Comparison of ENCODE assay signal across 24 cellular contexts in genomic region chr6:149013932-149014331, GRCh38.
DNase-seq lines count a peak whose midpoint lies in the region; ATAC-seq, FAIRE-seq and TF ChIP-seq lines count a peak whose summit lies in the region.
"Had no signal": no experiment of that assay in that cellular context is flagged by ENCODE, and none has a peak within 500 bp of the region (broad histone marks: within the 10 kb centered on the region; RNA-seq: fewer than 3 reads in every experiment).

No MANE protein-coding gene starts in this region.

- no peaks in the 10 kb centered on the region for H3K36me3 Mint-ChIP-seq in natural killer cell
- H3K36me3 Mint-ChIP-seq: CD4-positive, CD25-positive, alpha-beta regulatory T cell had no signal

- intact Hi-C loops in HepG2 (cut with micrococcal nuclease; ENCODE audit: unreplicated experiment) (no loop called here), right lobe of liver (cut with DNase I) (no loop called here), natural killer cell (cut with micrococcal nuclease) (no loop called here)

- H2BK5ac ChIP-seq in H1 (ENCODE audit: low read depth, low read length): peak overlapping the region; percentile 94; the same call in 1 of the 2 replicates

- peak overlapping the region; percentile 98 for H2AK5ac ChIP-seq in H1 (ENCODE audit: low read depth, low read length)

- H3K9ac ChIP-seq in HepG2 (ENCODE audit: insufficient read depth, low read depth, low read length) (no peak overlapping the region), H1 (replicated peaks in 1 of 4; ENCODE audit: extremely low read depth in 1 of 4, low read depth in 3 of 4, low read length in 3 of 4) (no peak overlapping the region)

- H3K79me1 ChIP-seq in H1 (ENCODE audit: low read depth, low read length): no peaks in the 10 kb centered on the region

- H4K20me1 ChIP-seq in HepG2 (ENCODE audit: insufficient read depth, low read length) (no peaks in the 10 kb centered on the region), H1 (replicated peaks in 1 of 2; ENCODE audit: control insufficient read depth in 1 of 2, insufficient read depth in 2 of 2, low read length in 2 of 2) (no peaks in the 10 kb centered on the region)

- no peak overlapping the region for H4K5ac ChIP-seq in H1 (ENCODE audit: insufficient read length, low read depth, low read length)

- no peaks in the 10 kb centered on the region for H3K4me1 ChIP-seq in HepG2 (ENCODE audit: insufficient read depth, low read length)
- H3K4me1 ChIP-seq in right lobe of liver: no peaks in the 10 kb centered on the region
- peaks cover 7 to 20% (median 13%) of the 10 kb centered on the region in 4 experiments; a peak in 5 of 7 replicates for H3K4me1 ChIP-seq in H1 (replicated peaks in 1 of 4; ENCODE audit: control insufficient read depth in 3 of 4, insufficient read depth in 4 of 4, low read length in 3 of 4)
- H3K4me1 ChIP-seq: gastrocnemius medialis, tibial artery had no signal

- H3K23ac ChIP-seq in H1 (ENCODE audit: insufficient read length): no peak overlapping the region

- peak; percentile 74 for ATAC-seq in HepG2
- no peak for ATAC-seq in right lobe of liver
- peak; percentile 52 to 85 (median 64) for ATAC-seq in natural killer cell
- no peak for ATAC-seq in GM18909 (IDR thresholded peaks at IDR 0.05; ENCODE audit: poor library complexity, unreplicated experiment)
- ATAC-seq in GM21390 (IDR thresholded peaks at IDR 0.05; ENCODE audit: unreplicated experiment): no peak
- ATAC-seq: activated CD4-positive, CD25-positive, alpha-beta regulatory T cell treated with anti-CD3 and anti-CD28 coated beads, Interleukin-2, amount 50 U/mL, for 24 hours; gastrocnemius medialis; stimulated activated memory B cell treated with anti-CD40 and anti-IgM and Interleukin-4, amounts not matched to agents 10 μg/mL and 1 μg/mL and 100 μg/mL, for 72 hours had no signal

- no TSS peak for BruUV-seq in HepG2 (replicated peaks; lab: Mats Ljungman, UMichigan)

- no peak overlapping the region for H3K4me2 ChIP-seq in HepG2 (ENCODE audit: low read depth, low read length)
- peak overlapping the region; percentile 47 to 61; a peak in 2 of 4 replicates for H3K4me2 ChIP-seq in H1 (ENCODE audit: insufficient read depth in 1 of 2, low read depth in 2 of 2, low read length in 2 of 2)

- FAIRE-seq in HepG2 (lab: Jason Lieb, UNC) (no peak), H1 (lab: Jason Lieb, UNC) (no peak)
- FAIRE-seq: bronchial epithelial cell had no signal

- H3K79me2 ChIP-seq in HepG2 (ENCODE audit: insufficient read depth, low read length): no peaks in the 10 kb centered on the region
- H3K79me2 ChIP-seq in H1 (ENCODE audit: control insufficient read depth in 1 of 2, insufficient read depth in 2 of 2, low read length in 2 of 2): no peaks in the 10 kb centered on the region; a peak in 1 of 4 replicates

- 6% methylated on average over 4 of the region's 4 CpGs for WGBS in HepG2 (ENCODE audit: low lambda C conversion rate)
- 70% methylated on average over 4 of the region's 4 CpGs for WGBS in right lobe of liver (ENCODE audit: insufficient coverage, low coverage, low lambda C conversion rate, missing lambda C conversion rate)
- 77% methylated on average over 4 of the region's 4 CpGs; no CpG with 5 or more reads in 1 of the 2 experiments for WGBS in H1 (ENCODE audit: extremely low coverage in 1 of 2, insufficient coverage in 1 of 2, insufficient read length in 1 of 2, insufficient replicate concordance in 2 of 2, low coverage in 1 of 2, low lambda C conversion rate in 2 of 2, missing lambda C conversion rate in 1 of 2), 2 experiments

- H2AFZ ChIP-seq in HepG2 (ENCODE audit: low read length) (no peak overlapping the region), H1 (ENCODE audit: low read length) (no peak overlapping the region)

- no peaks in the 10 kb centered on the region; the same call in 1 of the 2 replicates for H3K23me2 ChIP-seq in H1 (ENCODE audit: low read depth, low read length)

- no peak for TF ChIP-seq CTCF in HepG2 (CRISPR knock-in tag; IDR thresholded peaks at IDR 0.05)
- no peak for TF ChIP-seq CTCF in right lobe of liver (IDR thresholded peaks at IDR 0.05)
- TF ChIP-seq CTCF in H1 (IDR thresholded peaks at IDR 0.05; ENCODE audit: control extremely low read depth in 1 of 3, insufficient read depth in 1 of 3, low read depth in 1 of 3, low read length in 3 of 3): no peak
- TF ChIP-seq CTCF in natural killer cell (IDR thresholded peaks at IDR 0.05): no peak

- TF ChIP-seq POLR2A in HepG2 (IDR thresholded peaks at IDR 0.05; ENCODE audit: insufficient read depth in 1 of 2, low read depth in 2 of 2, low read length in 2 of 2) (no peak), right lobe of liver (IDR thresholded peaks at IDR 0.05) (no peak), H1 (IDR thresholded peaks at IDR 0.05; ENCODE audit: control extremely low read depth in 1 of 2, low read depth in 2 of 2, low read length in 2 of 2) (no peak; a peak in 1 of 3 replicates)

- no peak overlapping the region for H3K14ac ChIP-seq in H1 (ENCODE audit: insufficient read length)

- POLR2A ChIA-PET in HepG2 (lab: Yijun Ruan, JAX): no interaction called here
- POLR2A ChIA-PET in H1 (lab: Charles Lee; ENCODE audit: partially characterized antibody): interaction anchor here (1.0 to 1.8 kb wide), 5 partner anchors 11 to 369 kb away, joined by 3 to 5 read pairs (median 3); no protein-coding TSS in a partner anchor

- peak overlapping the region; percentile 15; the same call in 1 of the 2 replicates for H4K8ac ChIP-seq in H1 (ENCODE audit: extremely low read depth, insufficient read depth, low read length)

- TF ChIP-seq EP300 in HepG2 (IDR thresholded peaks at IDR 0.05; ENCODE audit: low read depth in 2 of 2, low read length in 2 of 2) (no peak), HepG2 (CRISPR knock-in tag; IDR thresholded peaks at IDR 0.05; ENCODE audit: borderline replicate concordance) (no peak), H1 (IDR thresholded peaks at IDR 0.05; ENCODE audit: borderline replicate concordance in 1 of 2, low read depth in 2 of 2, low read length in 2 of 2) (no peak)

- H3K4me3 Mint-ChIP-seq in natural killer cell: no peak overlapping the region
- H3K4me3 Mint-ChIP-seq: CD4-positive, CD25-positive, alpha-beta regulatory T cell; naive B cell; stimulated activated memory B cell treated with anti-CD40 and anti-IgM and Interleukin-4, amounts not matched to agents 10 μg/mL and 1 μg/mL and 100 μg/mL, for 72 hours; T-helper 2 cell treated with Interferon-gamma antibody and Interleukin-4, amounts not matched to agents 5 μg/mL and 100 μg/mL, for 36 hours had no signal

- peak overlapping the region; percentile 22 for H4K91ac ChIP-seq in H1 (replicated peaks; ENCODE audit: insufficient read length, low read length)

- peak overlapping the region; percentile 91 for H2BK12ac ChIP-seq in H1 (ENCODE audit: low read depth, low read length)

- H3K9me3 Mint-ChIP-seq in natural killer cell: no peaks in the 10 kb centered on the region
- H3K9me3 Mint-ChIP-seq: CD4-positive, CD25-positive, alpha-beta regulatory T cell; stimulated activated memory B cell treated with anti-CD40 and anti-IgM and Interleukin-4, amounts not matched to agents 10 μg/mL and 1 μg/mL and 100 μg/mL, for 72 hours; T-helper 2 cell treated with Interferon-gamma antibody and Interleukin-4, amounts not matched to agents 5 μg/mL and 100 μg/mL, for 36 hours had no signal

- peak overlapping the region; percentile 72 for H3K4ac ChIP-seq in H1 (replicated peaks; ENCODE audit: insufficient read length, low read depth, low read length)

- H3K9me3 ChIP-seq in HepG2 (ENCODE audit: low read length) (no peaks in the 10 kb centered on the region), right lobe of liver (no peaks in the 10 kb centered on the region), H1 (ENCODE audit: insufficient read depth in 2 of 2, low read depth in 1 of 2, low read length in 1 of 2) (no peaks in the 10 kb centered on the region)
- H3K9me3 ChIP-seq: gastrocnemius medialis, tibial artery had no signal

- TF ChIP-seq RAD21 in HepG2 (CRISPR knock-in tag; IDR thresholded peaks at IDR 0.05): no peak
- TF ChIP-seq RAD21 in H1 (IDR thresholded peaks at IDR 0.05 in 1 of 2, conservative IDR thresholded peaks at IDR 0.05 in 1 of 2; ENCODE audit: low read depth in 2 of 2, low read length in 2 of 2): no peak

- in situ Hi-C loops in HepG2 (cut with HindIII; ENCODE audit: extremely low pct_ligation_motif_present, low pct_unique_long_range_greater_than_20kb): no loop called here

- H3K36me3 ChIP-seq in HepG2 (replicated peaks in 1 of 2; ENCODE audit: control insufficient read depth in 1 of 2, insufficient read depth in 2 of 2, low read length in 2 of 2): no peaks in the 10 kb centered on the region
- no peaks in the 10 kb centered on the region for H3K36me3 ChIP-seq in right lobe of liver
- peaks cover 0 to 3% (median 0%) of the 10 kb centered on the region in 4 experiments; a peak in 2 of 8 replicates for H3K36me3 ChIP-seq in H1 (ENCODE audit: control insufficient read depth in 2 of 4, insufficient read depth in 4 of 4, low read length in 3 of 4)
- H3K36me3 ChIP-seq: gastrocnemius medialis, SJSA1, tibial artery had no signal

- H3K4me1 Mint-ChIP-seq in natural killer cell: peaks cover 15% of the 10 kb centered on the region in 2 donors
- H3K4me1 Mint-ChIP-seq: stimulated activated memory B cell treated with anti-CD40 and anti-IgM and Interleukin-4, amounts not matched to agents 10 μg/mL and 1 μg/mL and 100 μg/mL, for 72 hours had no signal

- H3K56ac ChIP-seq in H1 (replicated peaks; ENCODE audit: insufficient read length, low read depth, low read length): no peak overlapping the region

- no peak for DNase-seq in HepG2 (ENCODE audit: low spot score)
- no peak for DNase-seq in right lobe of liver
- DNase-seq in H1 (ENCODE audit: low read depth in 1 of 2, low spot score in 2 of 2): no peak
- DNase-seq in natural killer cell: no peak
- no peak for DNase-seq in NCI-H146 (lab: John Stamatoyannopoulos, UW)
- DNase-seq in NCI-H774 (lab: John Stamatoyannopoulos, UW): no peak
- DNase-seq: CD4-positive, CD25-positive, alpha-beta regulatory T cell; dermis blood vessel endothelial cell; DMS153; gastrocnemius medialis; naive B cell; NCI-H1092 treated with DMSO at 0.1 percent for 48 hours; NCI-H2107; OCI-M1; stimulated activated CD4-positive, alpha-beta T cell treated with anti-CD3 and anti-CD28 coated beads, Interleukin-12 subunit alpha, Interleukin-12 subunit beta, amount 100 ng/mL, for 4 hours; tibial artery had no signal

- peak overlapping the region; percentile 12 to 75 for H3K27ac Mint-ChIP-seq in natural killer cell
- H3K27ac Mint-ChIP-seq: CD4-positive, CD25-positive, alpha-beta regulatory T cell; stimulated activated memory B cell treated with anti-CD40 and anti-IgM and Interleukin-4, amounts not matched to agents 10 μg/mL and 1 μg/mL and 100 μg/mL, for 72 hours; T-helper 2 cell treated with Interferon-gamma antibody and Interleukin-4, amounts not matched to agents 5 μg/mL and 100 μg/mL, for 36 hours had no signal

- H3K27ac ChIP-seq in HepG2 (ENCODE audit: extremely low read length, insufficient read depth, low read length) (no peak overlapping the region), right lobe of liver (no peak overlapping the region), H1 (ENCODE audit: low read depth, low read length) (no peak overlapping the region)
- H3K27ac ChIP-seq: gastrocnemius medialis, SJSA1, tibial artery had no signal

- no peak overlapping the region for H2BK15ac ChIP-seq in H1 (ENCODE audit: low read length)

- peak overlapping the region; percentile 8 for H2BK120ac ChIP-seq in H1 (replicated peaks; ENCODE audit: low read depth, low read length)

- CTCF ChIA-PET in HepG2 (lab: Yijun Ruan, JAX; ENCODE audit: low intra/inter-chr PET ratio, low total read pairs) (no interaction called here), H1 (lab: Charles Lee; ENCODE audit: partially characterized antibody) (interaction anchor here (0.6 to 7.1 kb wide), 4 partner anchors 8 to 455 kb away, joined by 3 to 52 read pairs (median 3); no protein-coding TSS in a partner anchor)

- no peaks in the 10 kb centered on the region for H3K27me3 Mint-ChIP-seq in natural killer cell (ENCODE audit: low read depth in 2 of 2)
- H3K27me3 Mint-ChIP-seq: naive B cell; stimulated activated memory B cell treated with anti-CD40 and anti-IgM and Interleukin-4, amounts not matched to agents 10 μg/mL and 1 μg/mL and 100 μg/mL, for 72 hours had no signal

- peak overlapping the region; percentile 86 for H3K18ac ChIP-seq in H1 (ENCODE audit: extremely low read depth, low read length)

- H3K27me3 ChIP-seq in HepG2 (ENCODE audit: control insufficient read depth in 1 of 2, insufficient read depth in 2 of 2, low read length in 2 of 2) (peaks cover 4 to 13% of the 10 kb centered on the region in 2 experiments; a peak in 3 of 5 replicates), right lobe of liver (no peaks in the 10 kb centered on the region), H1 (replicated peaks in 1 of 4; ENCODE audit: control insufficient read depth in 3 of 4, extremely low read depth in 1 of 4, insufficient read depth in 3 of 4, low read length in 3 of 4) (no peaks in the 10 kb centered on the region)
- H3K27me3 ChIP-seq: gastrocnemius medialis, SJSA1, tibial artery had no signal

- H3K4me3 ChIP-seq in HepG2 (replicated peaks in 1 of 3; ENCODE audit: insufficient read depth in 1 of 3, low read depth in 2 of 3, low read length in 3 of 3) (no peak overlapping the region), right lobe of liver (no peak overlapping the region), H1 (ENCODE audit: extremely low read depth in 1 of 4, insufficient read depth in 2 of 4, low read depth in 3 of 4, low read length in 4 of 4) (no peak overlapping the region)
- H3K4me3 ChIP-seq: gastrocnemius medialis, lung, SJSA1, tibial artery had no signal

- H2BK20ac ChIP-seq in H1 (ENCODE audit: low read length): peak overlapping the region; percentile 97; the same call in 1 of the 2 replicates

Comparison
In these comparisons a context has a peak if more than half of its experiments do, and no peak if none do; other contexts are left out.
1. ATAC-seq: peak in HepG2 (single experiment) and natural killer cell (3 of 3); none in right lobe of liver (0 of 4), GM18909 (single experiment) and GM21390 (single experiment).
2. Of the 41 proteins assayed by ChIP-seq in both HepG2 and H1: peak only in HepG2: none; only in H1: POLR2AphosphoS5; in both: none; in neither: 40.